Comparison of ENCODE assay signal across 1 cellular context in genomic region chr6:105835373-105835772, GRCh38.
TF ChIP-seq lines count a peak whose summit lies in the region.

No MANE protein-coding gene starts in this region.

TF ChIP-seq in GM12878, 131 proteins besides CTCF, POLR2A, EP300 and RAD21 (continued from another document):
- no peak for TF ChIP-seq E4F1 (IDR thresholded peaks at IDR 0.05; ENCODE audit: borderline replicate concordance, partially characterized antibody)
- TF ChIP-seq RUNX3 (IDR thresholded peaks at IDR 0.05; ENCODE audit: low read length): no peak
- no peak for TF ChIP-seq MTA3 (IDR thresholded peaks at IDR 0.05; ENCODE audit: borderline replicate concordance, low read length)
- TF ChIP-seq NKRF (conservative IDR thresholded peaks at IDR 0.05): no peak
